ENCODE assay signal across 1 cellular context in genomic region chr18:57051586-57052044, GRCh38.
TF ChIP-seq lines count a peak whose summit lies in the region.

No MANE protein-coding gene starts in this region.

TF ChIP-seq in K562, 482 proteins besides CTCF, POLR2A, EP300 and RAD21 (continued from another document and continues in another):
- no peak for TF ChIP-seq MIER1 (IDR thresholded peaks at IDR 0.05; ENCODE audit: low read depth)
- TF ChIP-seq ZNF695 (CRISPR knock-in tag; IDR thresholded peaks at IDR 0.05): no peak
- TF ChIP-seq FOXP4 (CRISPR knock-in tag; IDR thresholded peaks at IDR 0.05; ENCODE audit: borderline replicate concordance): no peak
- no peak for TF ChIP-seq NCOA1 (IDR thresholded peaks at IDR 0.05; ENCODE audit: low read depth)
- TF ChIP-seq KAT8 (IDR thresholded peaks at IDR 0.05; ENCODE audit: low read depth): no peak
- TF ChIP-seq MXI1 (IDR thresholded peaks at IDR 0.05; ENCODE audit: low read depth, low read length): no peak
- no peak for TF ChIP-seq ETS2 (tag; IDR thresholded peaks at IDR 0.05; ENCODE audit: borderline replicate concordance, poor library complexity, severe bottlenecking)
- no peak for TF ChIP-seq ZNF24 (IDR thresholded peaks at IDR 0.05)
- no peak for TF ChIP-seq YY1 (IDR thresholded peaks at IDR 0.05; ENCODE audit: borderline replicate concordance in 1 of 3, control insufficient read depth in 1 of 3, extremely low read depth in 1 of 3, insufficient read depth in 3 of 3, insufficient read length in 1 of 3, insufficient replicate concordance in 2 of 3, low read depth in 1 of 3, low read length in 2 of 3)
- peak in 1 of 2 experiments; percentile 62; a peak in 2 of 4 replicates for TF ChIP-seq TRIM24 (IDR thresholded peaks at IDR 0.05)
- TF ChIP-seq MED1 (CRISPR knock-in tag; IDR thresholded peaks at IDR 0.05; ENCODE audit: borderline replicate concordance): no peak
- no peak for TF ChIP-seq FOXA1 (IDR thresholded peaks at IDR 0.05; ENCODE audit: borderline replicate concordance)
- no peak for TF ChIP-seq ZNF121 (CRISPR knock-in tag; conservative IDR thresholded peaks at IDR 0.05)
- no peak for TF ChIP-seq RBM25 (IDR thresholded peaks at IDR 0.05; ENCODE audit: low read depth, low read length, severe bottlenecking)
- no peak for TF ChIP-seq CEBPB (tag; IDR thresholded peaks at IDR 0.05)
- no peak for TF ChIP-seq SRSF1 (IDR thresholded peaks at IDR 0.05; ENCODE audit: low read depth, low read length)
- TF ChIP-seq ARNT (IDR thresholded peaks at IDR 0.05): no peak
- TF ChIP-seq ZBTB49 (CRISPR knock-in tag; IDR thresholded peaks at IDR 0.05; ENCODE audit: borderline replicate concordance): no peak
- TF ChIP-seq HMGXB4 (CRISPR knock-in tag; IDR thresholded peaks at IDR 0.05): no peak
- TF ChIP-seq RBM39 (optimal IDR thresholded peaks at IDR 0.05; ENCODE audit: low read depth, low read length): no peak
- TF ChIP-seq MECOM (CRISPR knock-in tag; IDR thresholded peaks at IDR 0.05): no peak
- TF ChIP-seq HINFP (tag; conservative IDR thresholded peaks at IDR 0.05; ENCODE audit: low read depth): no peak
- peak; percentile 75 for TF ChIP-seq DPF2 (IDR thresholded peaks at IDR 0.05)
- TF ChIP-seq ZNF639 (CRISPR knock-in tag; conservative IDR thresholded peaks at IDR 0.05 in 1 of 2, IDR thresholded peaks at IDR 0.05 in 1 of 2): peak in 1 of 2 experiments; percentile 65; a peak in 2 of 4 replicates
- TF ChIP-seq ZNF449 (CRISPR knock-in tag; IDR thresholded peaks at IDR 0.05): no peak
- TF ChIP-seq CCNT2 (IDR thresholded peaks at IDR 0.05; ENCODE audit: borderline replicate concordance, extremely low read depth, insufficient read length, low read depth, low read length): peak; percentile 74
- TF ChIP-seq CEBPZ (IDR thresholded peaks at IDR 0.05; ENCODE audit: borderline replicate concordance, low read depth, low read length): no peak
- no peak for TF ChIP-seq RREB1 (CRISPR knock-in tag; IDR thresholded peaks at IDR 0.05)
- no peak for TF ChIP-seq E2F5 (CRISPR knock-in tag; IDR thresholded peaks at IDR 0.05)
- TF ChIP-seq SP1 (CRISPR knock-in tag; IDR thresholded peaks at IDR 0.05): no peak
- no peak for TF ChIP-seq CHD4 (IDR thresholded peaks at IDR 0.05; ENCODE audit: insufficient read depth, insufficient replicate concordance, low read depth, low read length, poor library complexity, severe bottlenecking)
- no peak for TF ChIP-seq FIP1L1 (IDR thresholded peaks at IDR 0.05; ENCODE audit: low read depth, low read length, poor library complexity, severe bottlenecking)
- TF ChIP-seq BRD9 (IDR thresholded peaks at IDR 0.05; ENCODE audit: low read depth, partially characterized antibody): no peak
- no peak for TF ChIP-seq HNRNPL (IDR thresholded peaks at IDR 0.05; ENCODE audit: low read depth, low read length)
- no peak for TF ChIP-seq ZNF655 (CRISPR knock-in tag; IDR thresholded peaks at IDR 0.05)
- no peak for TF ChIP-seq MEF2D (tag; conservative IDR thresholded peaks at IDR 0.05; ENCODE audit: low read depth)
